11 cellular contexts compared by ENCODE assay signal in the genomic region with DNA sequence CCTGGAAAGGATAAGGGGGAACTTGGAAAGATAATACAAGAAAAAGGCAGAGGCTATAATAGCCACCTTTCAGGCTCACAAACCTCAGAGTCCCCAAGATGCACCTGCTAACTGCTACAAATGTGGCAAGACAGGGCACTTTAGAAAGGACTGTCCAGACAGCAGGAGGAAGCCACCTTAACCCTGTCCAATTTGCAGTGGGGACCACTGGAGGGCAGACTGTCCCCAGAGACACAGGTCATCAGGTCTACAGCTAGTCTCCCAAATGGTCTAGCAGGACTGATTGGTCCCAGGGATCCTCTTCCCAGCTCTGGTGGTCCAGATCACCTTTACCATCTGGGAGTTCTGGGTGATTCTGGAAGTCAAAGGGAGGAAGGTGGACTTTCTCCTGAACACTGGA.
A peak's percentile ranks its signal among the peaks of the same experiment; 100 is the strongest.
DNase-seq lines count a peak whose midpoint lies in the region; ATAC-seq and TF ChIP-seq lines count a peak whose summit lies in the region.
"Had no signal": no experiment of that assay in that cellular context is flagged by ENCODE, and none has a peak within 500 bp of the region (broad histone marks: within the 10 kb centered on the region; RNA-seq: fewer than 3 reads in every experiment).

No MANE protein-coding gene starts in this region.

- H3K4me1 Mint-ChIP-seq in nephron progenitor cell, result no peaks in the 10 kb centered on the region
- H3K4me1 Mint-ChIP-seq: activated CD4-positive, alpha-beta T cell treated with anti-CD3 and anti-CD28 coated beads for 36 hours had no signal

- DNase-seq in DMS53 (lab: John Stamatoyannopoulos, UW), result peak; percentile 45
- DNase-seq in DMS53 treated with DMSO at 0.1 percent for 48 hours (lab: John Stamatoyannopoulos, UW; ENCODE audit: unreplicated experiment), result no peak
- peak; percentile 3 for DNase-seq in M059J (ENCODE audit: low read depth)
- peak; percentile 51 for DNase-seq in WERI-Rb-1
- no peak for DNase-seq in nephron progenitor cell
- no peak for DNase-seq in foreskin keratinocyte
- no peak for DNase-seq in putamen (ENCODE audit: low spot score)
- no peak for DNase-seq in GF-D8 (lab: John Stamatoyannopoulos, UW)
- DNase-seq: activated CD4-positive, alpha-beta T cell treated with anti-CD3 and anti-CD28 coated beads for 36 hours had no signal

- H3K27ac ChIP-seq in WERI-Rb-1 (no peak overlapping the region), foreskin keratinocyte (no peak overlapping the region)
- H3K27ac ChIP-seq: thoracic aorta had no signal

- no peaks in the 10 kb centered on the region for H3K36me3 Mint-ChIP-seq in nephron progenitor cell (ENCODE audit: low read depth)

- H3K27me3 Mint-ChIP-seq in nephron progenitor cell (ENCODE audit: low read depth, poor library complexity), result no peaks in the 10 kb centered on the region
- H3K27me3 Mint-ChIP-seq: activated CD4-positive, alpha-beta T cell treated with anti-CD3 and anti-CD28 coated beads for 36 hours had no signal

- H3K36me3 ChIP-seq in WERI-Rb-1, result no peaks in the 10 kb centered on the region
- H3K36me3 ChIP-seq: thoracic aorta had no signal

- H3K4me1 ChIP-seq in foreskin keratinocyte, result no peaks in the 10 kb centered on the region

- H3K4me3 Mint-ChIP-seq in nephron progenitor cell, result no peak overlapping the region
- H3K4me3 Mint-ChIP-seq: activated CD4-positive, alpha-beta T cell treated with anti-CD3 and anti-CD28 coated beads for 36 hours had no signal

- H3K9me3 Mint-ChIP-seq in nephron progenitor cell, result no peaks in the 10 kb centered on the region

- peaks cover 4% of the 10 kb centered on the region for H3K9me3 ChIP-seq in WERI-Rb-1 (ENCODE audit: severe bottlenecking)
- H3K9me3 ChIP-seq: thoracic aorta had no signal

- H3K27me3 ChIP-seq in WERI-Rb-1 (ENCODE audit: insufficient read depth, low read depth, severe bottlenecking) (no peaks in the 10 kb centered on the region), foreskin keratinocyte (no peaks in the 10 kb centered on the region)

- H3K27ac Mint-ChIP-seq in nephron progenitor cell, result no peak overlapping the region
- H3K27ac Mint-ChIP-seq: activated CD4-positive, alpha-beta T cell treated with anti-CD3 and anti-CD28 coated beads for 36 hours had no signal

- ATAC-seq in foreskin keratinocyte, result no peak
- ATAC-seq: activated CD4-positive, alpha-beta T cell treated with anti-CD3 and anti-CD28 coated beads for 36 hours; esophagus mucosa had no signal

- TF ChIP-seq CTCF in WERI-Rb-1 (IDR thresholded peaks at IDR 0.05; ENCODE audit: low read depth, low read length) (peak; percentile 78), nephron progenitor cell (IDR thresholded peaks at IDR 0.05) (peak; percentile 10), foreskin keratinocyte (conservative IDR thresholded peaks at IDR 0.05) (no peak)

- H3K4me3 ChIP-seq in WERI-Rb-1 (ENCODE audit: low read depth, low read length), result no peak overlapping the region
- H3K4me3 ChIP-seq: thoracic aorta had no signal

Comparison
In these comparisons a context has a peak if more than half of its experiments do, and no peak if none do; other contexts are left out.
1. DNase-seq: peak in DMS53 (single experiment), M059J (single experiment) and WERI-Rb-1 (single experiment); none in DMS53 treated with DMSO at 0.1 percent for 48 hours (single experiment), nephron progenitor cell (single experiment), foreskin keratinocyte (0 of 2), putamen (single experiment) and GF-D8 (single experiment).